ENCODE assay signal across 15 cellular contexts in the genomic region with DNA sequence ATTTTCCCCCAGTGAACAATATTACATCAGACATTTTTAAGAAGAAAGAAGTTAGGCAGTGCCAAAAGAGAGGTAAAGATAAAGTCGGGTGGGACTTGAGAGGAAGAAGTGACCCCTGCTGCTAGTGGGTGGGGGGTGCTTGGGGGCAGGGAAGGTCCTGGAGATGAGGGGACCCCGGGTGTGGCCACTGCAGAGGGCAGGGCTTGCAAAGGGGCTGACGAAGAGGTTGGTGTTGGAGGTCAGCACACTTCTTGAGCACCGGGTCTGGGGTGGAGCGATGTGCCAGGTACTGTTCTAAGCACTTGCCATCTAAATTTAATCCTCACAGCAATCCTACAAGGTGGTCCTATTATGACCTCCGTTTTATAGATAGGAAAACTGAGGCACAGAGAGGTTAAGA.
"Had no signal": no experiment of that assay in that cellular context is flagged by ENCODE, and none has a peak within 500 bp of the region (broad histone marks: within the 10 kb centered on the region; RNA-seq: fewer than 3 reads in every experiment).

No MANE protein-coding gene starts in this region.

- H3K4me3 ChIP-seq: heart right ventricle, left ventricle myocardium inferior, right lobe of liver had no signal

- H3K4me1 ChIP-seq: heart right ventricle, left ventricle myocardium inferior had no signal

- H3K27me3 ChIP-seq: heart right ventricle, right lobe of liver had no signal

- H3K9me3 ChIP-seq: right lobe of liver had no signal

- DNase-seq: activated CD4-positive, alpha-beta T cell treated with anti-CD3 and anti-CD28 coated beads for 1 hour; activated CD4-positive, alpha-beta T cell treated with anti-CD3 and anti-CD28 coated beads, Interleukin-2, amount 50 U/mL, for 48 hours; effector memory CD4-positive, alpha-beta T cell; left ventricle myocardium inferior; nephron progenitor cell; SHP77 treated with DMSO at 0.1 percent for 48 hours; stimulated activated CD4-positive, alpha-beta T cell treated with anti-CD3 and anti-CD28 coated beads, Interleukin-12 subunit alpha, Interleukin-12 subunit beta, amount 100 ng/mL, for 4 hours; stimulated activated naive B cell treated with anti-CD40 and anti-IgM and Interleukin-4, amounts not matched to agents 10 μg/mL and 1 μg/mL and 100 μg/mL, for 72 hours; substantia nigra; T1000; trophoblast cell had no signal

- H3K27ac ChIP-seq: epithelial cell of prostate, heart right ventricle, left ventricle myocardium inferior, right lobe of liver had no signal

- ATAC-seq: heart right ventricle; SK-N-SH treated with all-trans-retinoic acid at 6 μM for 48 hours; stimulated activated naive B cell treated with anti-CD40 and anti-IgM and Interleukin-4, amounts not matched to agents 10 μg/mL and 1 μg/mL and 100 μg/mL, for 72 hours had no signal
